In genomic region chr16:89914642-89915285, GRCh38 we compare ENCODE assay signal across 1 cellular context. TPM values are rescaled to one million over a fixed set of nuclear protein-coding genes. Genes with fewer than 3 reads are reported as not detected.
"Had no signal": no experiment of that assay in that cellular context is flagged by ENCODE, and none has a peak within 500 bp of the region (broad histone marks: within the 10 kb centered on the region; RNA-seq: fewer than 3 reads in every experiment).

No MANE protein-coding gene starts in this region.

RNA-seq across cellular contexts. Expression of gene TUBB3, which starts 8.4 kb away (rescaled TPM):
- total RNA-seq: activated naive CD8-positive, alpha-beta T cell treated with anti-CD3 and anti-CD28 coated beads for 36 hours had no signal
